In genomic region chr11:15905334-15905733, GRCh38 we compare ENCODE assay signal across 21 cellular contexts.
DNase-seq lines count a peak whose midpoint lies in the region; ATAC-seq and TF ChIP-seq lines count a peak whose summit lies in the region.
"Had no signal": no experiment of that assay in that cellular context is flagged by ENCODE, and none has a peak within 500 bp of the region (broad histone marks: within the 10 kb centered on the region; RNA-seq: fewer than 3 reads in every experiment).

No MANE protein-coding gene starts in this region.

- no peak for TF ChIP-seq POLR2A in right lobe of liver (IDR thresholded peaks at IDR 0.05)
- no peak for TF ChIP-seq POLR2A in gastrocnemius medialis (IDR thresholded peaks at IDR 0.05)

- H3K9me3 ChIP-seq in endodermal cell (ENCODE audit: control insufficient read depth, low read length) (no peaks in the 10 kb centered on the region), right lobe of liver (no peaks in the 10 kb centered on the region), gastrocnemius medialis (no peaks in the 10 kb centered on the region)

- intact Hi-C loops in right lobe of liver (cut with DNase I), result no loop called here
- intact Hi-C loops in gastrocnemius medialis (cut with DNase I; ENCODE audit: low total_unique reads), result no loop called here

- no peak overlapping the region for H3K9ac ChIP-seq in endodermal cell (ENCODE audit: extremely low read depth, low read length, poor library complexity, severe bottlenecking)

- no peak for TF ChIP-seq RAD21 in Ishikawa (IDR thresholded peaks at IDR 0.05; ENCODE audit: low read depth)

- peak; percentile 70 for DNase-seq in endodermal cell
- peak; percentile 50 to 69 (median 62) for DNase-seq in right lobe of liver
- peak in 1 of 2 donors; percentile 44 for DNase-seq in gastrocnemius medialis
- no peak for DNase-seq in DMS79 treated with DMSO at 0.1 percent for 48 hours (lab: John Stamatoyannopoulos, UW)
- no peak for DNase-seq in NCI-H2227 treated with DMSO at 0.1 percent for 48 hours (lab: John Stamatoyannopoulos, UW)
- DNase-seq in osteocyte (ENCODE audit: extremely low spot score, unreplicated experiment), result no peak
- no peak for DNase-seq in HUDEP-2 (lab: John Stamatoyannopoulos, UW; ENCODE audit: unreplicated experiment in 76 of 76)
- DNase-seq: CD4-positive, CD25-positive, alpha-beta regulatory T cell; COR-L47; DND-41; KBM-7; NCI-H1092; NCI-H1436; NCI-H2029; NCI-H226; NCI-H524; NCI-H774; NK-92 treated with Interleukin-12 subunit alpha and Interleukin-12 subunit beta, amount 100 ng/mL, for 24 hours had no signal

- H3K4me1 ChIP-seq in endodermal cell (ENCODE audit: control insufficient read depth, insufficient read depth, low read length) (peaks cover 18% of the 10 kb centered on the region), right lobe of liver (no peaks in the 10 kb centered on the region), gastrocnemius medialis (no peaks in the 10 kb centered on the region)

- H3K4me3 ChIP-seq in endodermal cell (ENCODE audit: low read length), result no peak overlapping the region
- H3K4me3 ChIP-seq in right lobe of liver, result no peak overlapping the region
- no peak overlapping the region for H3K4me3 ChIP-seq in gastrocnemius medialis

- peak; percentile 56 for TF ChIP-seq CTCF in endodermal cell (conservative IDR thresholded peaks at IDR 0.05)
- no peak for TF ChIP-seq CTCF in right lobe of liver (IDR thresholded peaks at IDR 0.05)
- TF ChIP-seq CTCF in gastrocnemius medialis (IDR thresholded peaks at IDR 0.05 in 4 of 5, conservative IDR thresholded peaks at IDR 0.05 in 1 of 5), result peak in 1 of 5 experiments; percentile 30
- TF ChIP-seq CTCF in osteocyte (IDR thresholded peaks at IDR 0.05), result no peak

- no peaks in the 10 kb centered on the region for H3K9me3 Mint-ChIP-seq in endodermal cell
- no peaks in the 10 kb centered on the region for H3K9me3 Mint-ChIP-seq in osteocyte (ENCODE audit: unreplicated experiment)

- in situ Hi-C loops in gastrocnemius medialis (cut with MboI; ENCODE audit: low sequenced_read_pairs in 4 of 4), result no loop called here

- H3K27me3 ChIP-seq in endodermal cell (ENCODE audit: control insufficient read depth, insufficient read depth, low read length, poor library complexity, severe bottlenecking) (no peaks in the 10 kb centered on the region), right lobe of liver (no peaks in the 10 kb centered on the region), gastrocnemius medialis (no peaks in the 10 kb centered on the region)

- H3K27ac Mint-ChIP-seq in endodermal cell (no peak overlapping the region), osteocyte (ENCODE audit: unreplicated experiment) (no peak overlapping the region)
- H3K27ac Mint-ChIP-seq: CD4-positive, CD25-positive, alpha-beta regulatory T cell had no signal

- ATAC-seq in right lobe of liver (peak; percentile 48 to 67 (median 58)), gastrocnemius medialis (peak; percentile 52 to 55)
- ATAC-seq: SK-N-SH treated with all-trans-retinoic acid at 6 μM for 48 hours had no signal

- H3K27ac ChIP-seq in endodermal cell (ENCODE audit: low read depth, low read length) (no peak overlapping the region), right lobe of liver (no peak overlapping the region), gastrocnemius medialis (peak overlapping the region in 1 of 4 donors; percentile 8)
- H3K27ac ChIP-seq: RWPE1 had no signal

- H3K4me3 Mint-ChIP-seq in endodermal cell, result no peak overlapping the region
- H3K4me3 Mint-ChIP-seq in osteocyte (ENCODE audit: unreplicated experiment), result no peak overlapping the region
- H3K4me3 Mint-ChIP-seq: CD4-positive, CD25-positive, alpha-beta regulatory T cell had no signal

- H3K4me1 Mint-ChIP-seq in endodermal cell (peaks cover 46% of the 10 kb centered on the region), osteocyte (ENCODE audit: unreplicated experiment) (peaks cover 7% of the 10 kb centered on the region)
- H3K4me1 Mint-ChIP-seq: CD4-positive, CD25-positive, alpha-beta regulatory T cell had no signal

- no peaks in the 10 kb centered on the region for H3K36me3 Mint-ChIP-seq in endodermal cell (ENCODE audit: low read depth)
- H3K36me3 Mint-ChIP-seq in osteocyte (ENCODE audit: unreplicated experiment), result no peaks in the 10 kb centered on the region
- H3K36me3 Mint-ChIP-seq: CD4-positive, CD25-positive, alpha-beta regulatory T cell had no signal

- H3K27me3 Mint-ChIP-seq in endodermal cell (ENCODE audit: insufficient read depth) (peaks cover 3% of the 10 kb centered on the region), osteocyte (ENCODE audit: unreplicated experiment) (no peaks in the 10 kb centered on the region)
- H3K27me3 Mint-ChIP-seq: CD4-positive, CD25-positive, alpha-beta regulatory T cell had no signal

- TF ChIP-seq EP300 in Ishikawa (IDR thresholded peaks at IDR 0.05; ENCODE audit: borderline replicate concordance), result no peak

- H3K36me3 ChIP-seq in endodermal cell (ENCODE audit: control insufficient read depth, insufficient read depth, low read length) (no peaks in the 10 kb centered on the region), right lobe of liver (no peaks in the 10 kb centered on the region), gastrocnemius medialis (no peaks in the 10 kb centered on the region)

- WGBS in endodermal cell (ENCODE audit: insufficient coverage in 1 of 2, insufficient read length in 1 of 2), 2 experiments, result 75 to 87% methylated on average over 2 to 9 of the region's 10 CpGs
- WGBS in right lobe of liver (ENCODE audit: insufficient coverage, low coverage, low lambda C conversion rate, missing lambda C conversion rate), result no CpG with 5 or more reads among the region's 10 CpGs

TF ChIP-seq in Ishikawa, 13 proteins besides CTCF, POLR2A, EP300 and RAD21:
- TF ChIP-seq CREB1 (IDR thresholded peaks at IDR 0.05; ENCODE audit: low read depth) (no peak), TAF1 (IDR thresholded peaks at IDR 0.05; ENCODE audit: low read depth) (no peak), NFIC (IDR thresholded peaks at IDR 0.05) (peak; percentile 29; the same call in 1 of the 2 replicates)

Comparison
In these comparisons a context has a peak if more than half of its experiments do, and no peak if none do; other contexts are left out.
1. DNase-seq: peak in endodermal cell (single experiment) and right lobe of liver (3 of 3); none in DMS79 treated with DMSO at 0.1 percent for 48 hours (single experiment), NCI-H2227 treated with DMSO at 0.1 percent for 48 hours (single experiment), osteocyte (single experiment) and HUDEP-2 (0 of 76).